In the genomic region with DNA sequence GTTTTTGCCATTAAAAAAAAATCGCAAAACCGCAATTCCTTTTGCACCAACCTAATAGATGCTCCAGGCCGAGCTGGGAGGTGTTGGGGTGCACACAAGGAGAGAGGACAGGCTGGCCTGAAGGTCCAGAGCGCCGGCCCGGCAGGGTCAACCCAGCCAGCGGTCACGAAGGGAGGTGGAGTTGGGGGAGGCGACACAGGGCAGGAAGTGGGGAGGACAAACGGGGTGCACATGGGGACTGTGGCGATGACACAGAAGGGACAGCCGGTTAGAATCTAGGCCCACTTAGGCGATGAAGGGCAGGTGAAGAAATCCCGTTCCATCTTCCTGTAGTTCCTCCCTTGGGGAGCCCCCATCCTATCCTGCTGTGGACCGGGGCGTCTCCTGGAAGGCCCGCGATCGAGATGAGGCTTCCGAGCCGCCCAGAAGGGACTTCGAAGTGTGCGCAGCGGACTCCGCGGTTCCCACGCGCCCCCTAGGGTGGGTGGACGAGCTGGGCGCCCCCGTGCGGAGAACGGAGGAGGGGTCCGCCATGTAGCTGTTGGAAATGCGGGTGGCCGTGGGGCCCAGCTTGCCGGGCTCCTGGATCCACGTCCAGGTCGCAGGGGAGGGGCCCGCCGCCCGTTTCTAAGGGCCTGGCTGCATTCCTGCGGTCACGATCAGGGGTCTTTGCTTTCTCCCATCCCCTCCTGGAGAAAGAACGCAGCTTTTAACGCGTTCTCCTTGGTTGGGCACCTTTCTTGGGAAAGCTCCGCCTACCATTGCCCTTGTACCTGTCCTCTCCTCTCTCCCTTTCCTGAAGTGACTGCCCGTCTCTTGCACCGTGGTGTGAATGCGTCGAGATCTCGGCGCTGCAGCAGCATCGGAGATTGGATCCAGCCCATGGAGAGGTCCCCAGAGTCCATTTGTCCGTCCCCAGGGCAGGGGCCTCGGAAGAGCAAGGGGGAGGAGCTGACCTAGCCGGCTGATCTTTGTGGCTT, we compare ENCODE assay signal across 9 cellular contexts. TPM values are rescaled to one million over a fixed set of nuclear protein-coding genes. Genes with fewer than 3 reads are reported as not detected.
A peak's percentile ranks its signal among the peaks of the same experiment; 100 is the strongest.
DNase-seq lines count a peak whose midpoint lies in the region; ATAC-seq and TF ChIP-seq lines count a peak whose summit lies in the region.
"Had no signal": no experiment of that assay in that cellular context is flagged by ENCODE, and none has a peak within 500 bp of the region (broad histone marks: within the 10 kb centered on the region; RNA-seq: fewer than 3 reads in every experiment).

No MANE protein-coding gene starts in this region.

- H3K4me1 ChIP-seq in breast epithelium (no peaks in the 10 kb centered on the region), mammary epithelial cell (ENCODE audit: insufficient read depth, low read length) (no peaks in the 10 kb centered on the region), mucosa of descending colon (ENCODE audit: low read depth) (no peaks in the 10 kb centered on the region)

- in situ Hi-C loops in mammary epithelial cell (cut with MboI; ENCODE audit: low sequenced_read_pairs in 2 of 2) = no loop called here

- DNase-seq in breast epithelium (ENCODE audit: low spot score in 2 of 2) = no peak
- DNase-seq in mammary epithelial cell = no peak
- no peak for DNase-seq in dorsolateral prefrontal cortex
- peak in 1 of 3 donors; percentile 34 for DNase-seq in mucosa of descending colon
- no peak for DNase-seq in NCI-H1417 (lab: John Stamatoyannopoulos, UW)
- DNase-seq in CD1c-positive myeloid dendritic cell (ENCODE audit: extremely low spot score) = no peak
- DNase-seq in NCI-H226 = no peak
- no peak for DNase-seq in ureter (ENCODE audit: low spot score)

- H4K20me1 ChIP-seq in mammary epithelial cell (ENCODE audit: insufficient read depth, low read length) = no peaks in the 10 kb centered on the region
- H4K20me1 ChIP-seq: BLaER1 treated with 17β-estradiol and CSF1 and Interleukin-3, amounts not matched to agents 10 nM and 100 nM had no signal

- no peak for TF ChIP-seq POLR2A in breast epithelium (IDR thresholded peaks at IDR 0.05)

- 85% methylated on average over 36 of the region's 58 CpGs for WGBS in mammary epithelial cell (ENCODE audit: low coverage, missing lambda C conversion rate)

- H3K9me3 ChIP-seq in breast epithelium (no peaks in the 10 kb centered on the region), mammary epithelial cell (replicated peaks; ENCODE audit: insufficient read depth, low read length) (no peaks in the 10 kb centered on the region), mucosa of descending colon (no peaks in the 10 kb centered on the region)

- intact Hi-C loops in breast epithelium (cut with DNase I; ENCODE audit: low total_unique reads) (no loop called here), mammary epithelial cell (cut with micrococcal nuclease) (no loop called here), dorsolateral prefrontal cortex (cut with DNase I) (no loop called here), mucosa of descending colon (cut with DNase I, micrococcal nuclease) (no loop called here)

- BruUV-seq in mammary epithelial cell (replicated peaks; lab: Mats Ljungman, UMichigan) = no TSS peak

- H2AFZ ChIP-seq in mammary epithelial cell (ENCODE audit: low read depth, low read length) = no peak overlapping the region

- H3K36me3 ChIP-seq in breast epithelium (no peaks in the 10 kb centered on the region), mammary epithelial cell (ENCODE audit: insufficient read depth, low read length) (no peaks in the 10 kb centered on the region), mucosa of descending colon (ENCODE audit: low read depth) (no peaks in the 10 kb centered on the region)
- H3K36me3 ChIP-seq: BLaER1 treated with 17β-estradiol and CSF1 and Interleukin-3, amounts not matched to agents 10 nM and 100 nM had no signal

- H3K4me2 ChIP-seq in mammary epithelial cell (ENCODE audit: insufficient read depth, low read depth, low read length) = no peak overlapping the region
- H3K4me2 ChIP-seq: BLaER1 treated with 17β-estradiol and CSF1 and Interleukin-3, amounts not matched to agents 10 nM and 100 nM had no signal

- no peak overlapping the region for H3K27ac ChIP-seq in breast epithelium
- H3K27ac ChIP-seq in mammary epithelial cell (ENCODE audit: insufficient read depth, low read depth, low read length) = no peak overlapping the region
- H3K27ac ChIP-seq in dorsolateral prefrontal cortex = peak overlapping the region in 36 of 59 donors; percentile 2 to 91 (median 71)
- H3K27ac ChIP-seq: BLaER1 treated with 17β-estradiol and CSF1 and Interleukin-3, amounts not matched to agents 10 nM and 100 nM had no signal

- CTCF ChIA-PET in mammary epithelial cell (lab: Charles Lee; ENCODE audit: low non-redundant PET) = no interaction called here

- H3K9ac ChIP-seq in mammary epithelial cell (ENCODE audit: insufficient read depth, low read length) = no peak overlapping the region
- H3K9ac ChIP-seq: BLaER1 treated with 17β-estradiol and CSF1 and Interleukin-3, amounts not matched to agents 10 nM and 100 nM had no signal

- peak; percentile 14 for ATAC-seq in mucosa of descending colon

- no peaks in the 10 kb centered on the region for H3K79me2 ChIP-seq in mammary epithelial cell (ENCODE audit: insufficient read depth, low read length)

- dilution Hi-C loops in mammary epithelial cell (cut with HindIII; ENCODE audit: low sequenced_read_pairs) = no loop called here

- no peak for TF ChIP-seq CTCF in breast epithelium (IDR thresholded peaks at IDR 0.05)
- TF ChIP-seq CTCF in mammary epithelial cell (conservative IDR thresholded peaks at IDR 0.05 in 1 of 2, IDR thresholded peaks at IDR 0.05 in 1 of 2; ENCODE audit: extremely low read depth in 1 of 2, insufficient read depth in 1 of 2, low read depth in 1 of 2, low read length in 2 of 2) = no peak
- TF ChIP-seq CTCF in dorsolateral prefrontal cortex (IDR thresholded peaks at IDR 0.05 in 54 of 56, conservative IDR thresholded peaks at IDR 0.05 in 2 of 56; ENCODE audit: low read depth in 1 of 56, partially characterized antibody in 56 of 56) = peak in 27 of 56 donors; percentile 9 to 55 (median 28)
- TF ChIP-seq CTCF in mucosa of descending colon (IDR thresholded peaks at IDR 0.05) = no peak

- H3K4me3 ChIP-seq in breast epithelium (peak overlapping the region in 2 of 3 donors; percentile 6 to 46), mammary epithelial cell (replicated peaks in 1 of 3; ENCODE audit: insufficient read depth in 1 of 3, low read depth in 2 of 3, low read length in 3 of 3) (no peak overlapping the region), dorsolateral prefrontal cortex (peak overlapping the region in 34 of 59 donors; percentile 1 to 50 (median 24)), mucosa of descending colon (no peak overlapping the region)
- H3K4me3 ChIP-seq: BLaER1 treated with 17β-estradiol and CSF1 and Interleukin-3, amounts not matched to agents 10 nM and 100 nM had no signal

- H3K27me3 ChIP-seq in breast epithelium (peaks cover 0 to 18% of the 10 kb centered on the region in 2 donors), mammary epithelial cell (ENCODE audit: insufficient read depth, low read length) (no peaks in the 10 kb centered on the region), dorsolateral prefrontal cortex (peaks cover 0 to 14% (median 5%) of the 10 kb centered on the region in 45 donors)

RNA-seq across cellular contexts. Expression of gene HPF1, which starts 17.0 kb away (rescaled TPM):
- 10 to 100 TPM; 20.0 to 28.1 (median 27.5) TPM for total RNA-seq in breast epithelium
- 10 to 100 TPM; 14.7 to 20.0 TPM for total RNA-seq in mammary epithelial cell
- polyA plus RNA-seq in mammary epithelial cell = 14.9 TPM
- polyA minus RNA-seq in mammary epithelial cell = 10.5 TPM
- total RNA-seq in dorsolateral prefrontal cortex = 10 to 100 TPM; 12.5 to 45.8 (median 29.3) TPM
- total RNA-seq in mucosa of descending colon = 10 to 100 TPM; 11.1 to 23.8 (median 14.1) TPM
- total RNA-seq in ureter = 21.9 TPM

Comparison
In these comparisons a context has a peak if more than half of its experiments do, and no peak if none do; other contexts are left out.
1. H3K4me3 ChIP-seq: peak in breast epithelium (2 of 3) and dorsolateral prefrontal cortex (34 of 59); none in mammary epithelial cell (0 of 3) and mucosa of descending colon (single experiment).
2. H3K27ac ChIP-seq: peak in dorsolateral prefrontal cortex (36 of 59); none in breast epithelium (0 of 2) and mammary epithelial cell (single experiment).